Comparison of ENCODE assay signal across 1 cellular context in genomic region chr2:47512581-47513083, GRCh38.
A peak's percentile ranks its signal among the peaks of the same experiment; 100 is the strongest.
TF ChIP-seq lines count a peak whose summit lies in the region.

No MANE protein-coding gene starts in this region.

TF ChIP-seq in K562, 482 proteins besides CTCF, POLR2A, EP300 and RAD21 (continued from another document and continues in another):
- TF ChIP-seq, protein P1, sequence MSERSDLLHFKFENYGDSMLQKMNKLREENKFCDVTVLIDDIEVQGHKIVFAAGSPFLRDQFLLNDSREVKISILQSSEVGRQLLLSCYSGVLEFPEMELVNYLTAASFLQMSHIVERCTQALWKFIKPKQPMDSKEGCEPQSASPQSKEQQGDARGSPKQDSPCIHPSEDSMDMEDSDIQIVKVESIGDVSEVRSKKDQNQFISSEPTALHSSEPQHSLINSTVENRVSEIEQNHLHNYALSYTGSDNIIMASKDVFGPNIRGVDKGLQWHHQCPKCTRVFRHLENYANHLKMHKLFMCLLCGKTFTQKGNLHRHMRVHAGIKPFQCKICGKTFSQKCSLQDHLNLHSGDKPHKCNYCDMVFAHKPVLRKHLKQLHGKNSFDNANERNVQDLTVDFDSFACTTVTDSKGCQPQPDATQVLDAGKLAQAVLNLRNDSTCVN (CRISPR knock-in tag; IDR thresholded peaks at IDR 0.05), result no peak
- TF ChIP-seq MYNN (IDR thresholded peaks at IDR 0.05), result no peak
- TF ChIP-seq MYNN (CRISPR knock-in tag; IDR thresholded peaks at IDR 0.05), result no peak
- no peak for TF ChIP-seq ELK3 (CRISPR knock-in tag; IDR thresholded peaks at IDR 0.05)
- TF ChIP-seq SREBF1 (IDR thresholded peaks at IDR 0.05; ENCODE audit: borderline replicate concordance, low read depth, low read length), result no peak
- TF ChIP-seq POLR3G (IDR thresholded peaks at IDR 0.05; ENCODE audit: extremely low read depth, insufficient read length, insufficient replicate concordance), result no peak
- TF ChIP-seq ZNF232 (CRISPR knock-in tag; IDR thresholded peaks at IDR 0.05), result no peak
- TF ChIP-seq PCBP1 (IDR thresholded peaks at IDR 0.05; ENCODE audit: low read depth, low read length, poor library complexity, severe bottlenecking), result no peak
- TF ChIP-seq TAF9B (IDR thresholded peaks at IDR 0.05; ENCODE audit: partially characterized antibody), result no peak
- TF ChIP-seq ZNF644 (tag; IDR thresholded peaks at IDR 0.05; ENCODE audit: low read depth), result peak; percentile 85
- TF ChIP-seq ZNF76 (CRISPR knock-in tag; IDR thresholded peaks at IDR 0.05; ENCODE audit: borderline replicate concordance), result no peak
- TF ChIP-seq E2F3 (CRISPR knock-in tag; IDR thresholded peaks at IDR 0.05), result no peak
- no peak for TF ChIP-seq HDGF (IDR thresholded peaks at IDR 0.05)
- TF ChIP-seq PRMT5 (CRISPR knock-in tag; IDR thresholded peaks at IDR 0.05), result no peak
- TF ChIP-seq USF1 (CRISPR knock-in tag; IDR thresholded peaks at IDR 0.05), result peak; percentile 58; the same call in 1 of the 2 replicates
- TF ChIP-seq ZBTB40 (IDR thresholded peaks at IDR 0.05), result peak; percentile 92
- no peak for TF ChIP-seq ZBTB40 (CRISPR knock-in tag; IDR thresholded peaks at IDR 0.05)
- no peak for TF ChIP-seq BMI1 (IDR thresholded peaks at IDR 0.05; ENCODE audit: low read length)
- TF ChIP-seq POLR2B (IDR thresholded peaks at IDR 0.05; ENCODE audit: low read depth, partially characterized antibody), result no peak
- no peak for TF ChIP-seq WHSC1 (IDR thresholded peaks at IDR 0.05; ENCODE audit: low read length)
- TF ChIP-seq ZBTB11 (CRISPR knock-in tag; IDR thresholded peaks at IDR 0.05), result peak in 2 of 3 experiments; percentile 63 to 89; a peak in 3 of 6 replicates
- TF ChIP-seq, protein P2, sequence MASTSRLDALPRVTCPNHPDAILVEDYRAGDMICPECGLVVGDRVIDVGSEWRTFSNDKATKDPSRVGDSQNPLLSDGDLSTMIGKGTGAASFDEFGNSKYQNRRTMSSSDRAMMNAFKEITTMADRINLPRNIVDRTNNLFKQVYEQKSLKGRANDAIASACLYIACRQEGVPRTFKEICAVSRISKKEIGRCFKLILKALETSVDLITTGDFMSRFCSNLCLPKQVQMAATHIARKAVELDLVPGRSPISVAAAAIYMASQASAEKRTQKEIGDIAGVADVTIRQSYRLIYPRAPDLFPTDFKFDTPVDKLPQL (IDR thresholded peaks at IDR 0.05; ENCODE audit: extremely low read depth, insufficient read length), result no peak
- no peak for TF ChIP-seq SRSF7 (optimal IDR thresholded peaks at IDR 0.05; ENCODE audit: low read depth, low read length)
- no peak for TF ChIP-seq FOXP4 (CRISPR knock-in tag; IDR thresholded peaks at IDR 0.05; ENCODE audit: borderline replicate concordance)
- no peak for TF ChIP-seq BHLHE40 (IDR thresholded peaks at IDR 0.05; ENCODE audit: low read length)
- no peak for TF ChIP-seq ZNF140 (CRISPR knock-in tag; IDR thresholded peaks at IDR 0.05)
- no peak for TF ChIP-seq ZNF280B (CRISPR knock-in tag; IDR thresholded peaks at IDR 0.05)
- TF ChIP-seq ARHGAP35 (IDR thresholded peaks at IDR 0.05; ENCODE audit: partially characterized antibody), result no peak
- TF ChIP-seq RBM14 (IDR thresholded peaks at IDR 0.05; ENCODE audit: borderline replicate concordance, insufficient read depth, low read depth, low read length), result no peak
- TF ChIP-seq OTX1 (CRISPR knock-in tag; IDR thresholded peaks at IDR 0.05), result no peak
- no peak for TF ChIP-seq PRPF4 (IDR thresholded peaks at IDR 0.05; ENCODE audit: insufficient read depth, low read depth, low read length, poor library complexity, severe bottlenecking)
- TF ChIP-seq DIDO1 (tag; IDR thresholded peaks at IDR 0.05; ENCODE audit: low read depth), result peak; percentile 30; the same call in 1 of the 2 replicates
- TF ChIP-seq SOX6 (IDR thresholded peaks at IDR 0.05), result no peak
- TF ChIP-seq BCOR (IDR thresholded peaks at IDR 0.05), result no peak
- no peak for TF ChIP-seq HDAC3 (IDR thresholded peaks at IDR 0.05; ENCODE audit: borderline replicate concordance, partially characterized antibody)
- no peak for TF ChIP-seq MBD2 (IDR thresholded peaks at IDR 0.05; ENCODE audit: borderline replicate concordance, low read depth)
- TF ChIP-seq ATF4 (CRISPR knock-in tag; IDR thresholded peaks at IDR 0.05), result no peak
- TF ChIP-seq THRAP3 (IDR thresholded peaks at IDR 0.05; ENCODE audit: borderline replicate concordance), result no peak
- TF ChIP-seq TCFL5 (CRISPR knock-in tag; conservative IDR thresholded peaks at IDR 0.05), result no peak
- TF ChIP-seq ZNF184 (CRISPR knock-in tag; IDR thresholded peaks at IDR 0.05), result no peak
- no peak for TF ChIP-seq BCL6 (CRISPR knock-in tag; IDR thresholded peaks at IDR 0.05)
- no peak for TF ChIP-seq MEIS2 (IDR thresholded peaks at IDR 0.05; ENCODE audit: partially characterized antibody)
- TF ChIP-seq EHMT2 (IDR thresholded peaks at IDR 0.05), result peak; percentile 92
